24 cellular contexts compared by ENCODE assay signal in genomic region chr1:193516755-193517388, GRCh38.
"Had no signal": no experiment of that assay in that cellular context is flagged by ENCODE, and none has a peak within 500 bp of the region (broad histone marks: within the 10 kb centered on the region; RNA-seq: fewer than 3 reads in every experiment).

No MANE protein-coding gene starts in this region.

- DNase-seq: activated CD8-positive, alpha-beta memory T cell treated with anti-CD3 and anti-CD28 coated beads, Interleukin-2, amount 10 ng/mL, durations not matched to agents 7 days and 5 days; activated gamma-delta T cell treated with Interleukin-2 at 50 U/mL for 16 hours; activated naive CD4-positive, alpha-beta T cell treated with anti-CD3 and anti-CD28 coated beads, Interleukin-2, amount 10 ng/mL, durations not matched to agents 7 days and 5 days; activated naive CD8-positive, alpha-beta T cell treated with anti-CD3 and anti-CD28 coated beads, Interleukin-2, amount 10 ng/mL, durations not matched to agents 7 days and 5 days; aorta; caudate nucleus; colonic mucosa; Karpas-422; MM.1S; NCI-H1105; NCI-H1436; NCI-H1694 treated with DMSO at 0.1 percent for 48 hours; NCI-H2029 treated with DMSO at 0.1 percent for 48 hours; NCI-H345; NCI-H510A; NCI-H69; PC-3; SHP77; SW 1271 had no signal

- H3K27ac Mint-ChIP-seq: activated CD8-positive, alpha-beta memory T cell treated with anti-CD3 and anti-CD28 coated beads, Interleukin-2, amount 10 ng/mL, durations not matched to agents 7 days and 5 days; activated naive CD4-positive, alpha-beta T cell treated with anti-CD3 and anti-CD28 coated beads, Interleukin-2, amount 10 ng/mL, durations not matched to agents 7 days and 5 days; activated naive CD8-positive, alpha-beta T cell treated with anti-CD3 and anti-CD28 coated beads, Interleukin-2, amount 10 ng/mL, durations not matched to agents 7 days and 5 days; WTC11 had no signal

- H3K9me3 ChIP-seq: colonic mucosa, SJSA1 had no signal

- H3K27me3 Mint-ChIP-seq: activated CD8-positive, alpha-beta memory T cell treated with anti-CD3 and anti-CD28 coated beads, Interleukin-2, amount 10 ng/mL, durations not matched to agents 7 days and 5 days; activated naive CD4-positive, alpha-beta T cell treated with anti-CD3 and anti-CD28 coated beads, Interleukin-2, amount 10 ng/mL, durations not matched to agents 7 days and 5 days; activated naive CD8-positive, alpha-beta T cell treated with anti-CD3 and anti-CD28 coated beads, Interleukin-2, amount 10 ng/mL, durations not matched to agents 7 days and 5 days had no signal

- H3K4me1 ChIP-seq: breast epithelium, colonic mucosa, SJSA1 had no signal

- H3K36me3 Mint-ChIP-seq: WTC11 had no signal

- H3K27ac ChIP-seq: breast epithelium, colonic mucosa, SJSA1 had no signal

- H3K4me1 Mint-ChIP-seq: activated naive CD4-positive, alpha-beta T cell treated with anti-CD3 and anti-CD28 coated beads, Interleukin-2, amount 10 ng/mL, durations not matched to agents 7 days and 5 days; activated naive CD8-positive, alpha-beta T cell treated with anti-CD3 and anti-CD28 coated beads, Interleukin-2, amount 10 ng/mL, durations not matched to agents 7 days and 5 days; WTC11 had no signal

- ATAC-seq: activated CD8-positive, alpha-beta memory T cell treated with anti-CD3 and anti-CD28 coated beads, Interleukin-2, amount 10 ng/mL, durations not matched to agents 7 days and 5 days; K562; PC-3; SK-N-SH treated with all-trans-retinoic acid at 6 μM for 48 hours; WTC11 had no signal

- H3K4me3 Mint-ChIP-seq: activated CD8-positive, alpha-beta memory T cell treated with anti-CD3 and anti-CD28 coated beads, Interleukin-2, amount 10 ng/mL, durations not matched to agents 7 days and 5 days; activated naive CD4-positive, alpha-beta T cell treated with anti-CD3 and anti-CD28 coated beads, Interleukin-2, amount 10 ng/mL, durations not matched to agents 7 days and 5 days; activated naive CD8-positive, alpha-beta T cell treated with anti-CD3 and anti-CD28 coated beads, Interleukin-2, amount 10 ng/mL, durations not matched to agents 7 days and 5 days; WTC11 had no signal

- H3K27me3 ChIP-seq: breast epithelium, colonic mucosa, SJSA1 had no signal

- H3K4me3 ChIP-seq: breast epithelium, colonic mucosa, K562, SJSA1 had no signal

- H3K36me3 ChIP-seq: breast epithelium, colonic mucosa, SJSA1 had no signal
